15 cellular contexts compared by ENCODE assay signal in genomic region chr2:128302744-128303067, GRCh38. TPM values are rescaled to one million over a fixed set of nuclear protein-coding genes. Genes with fewer than 3 reads are reported as not detected.
A peak's percentile ranks its signal among the peaks of the same experiment; 100 is the strongest.
DNase-seq lines count a peak whose midpoint lies in the region; ATAC-seq and TF ChIP-seq lines count a peak whose summit lies in the region.
"Had no signal": no experiment of that assay in that cellular context is flagged by ENCODE, and none has a peak within 500 bp of the region (broad histone marks: within the 10 kb centered on the region; RNA-seq: fewer than 3 reads in every experiment).

No MANE protein-coding gene starts in this region.

- ATAC-seq in HG03457 (IDR thresholded peaks at IDR 0.05; ENCODE audit: unreplicated experiment), result no peak
- ATAC-seq: activated T-cell treated with anti-CD3 and anti-CD28 coated beads, Interleukin-2, amount 50 U/mL, for 4 hours had no signal

- no peak for DNase-seq in Peyer's patch
- DNase-seq in esophagus squamous epithelium (lab: John Stamatoyannopoulos, UW), result no peak
- DNase-seq in ovary, result peak in 1 of 5 donors; percentile 29
- DNase-seq in HUDEP-2 (lab: John Stamatoyannopoulos, UW; ENCODE audit: unreplicated experiment in 76 of 76), result no peak
- DNase-seq in mammary epithelial cell, result no peak
- no peak for DNase-seq in effector CD4-positive, alpha-beta T cell
- DNase-seq: activated CD4-positive, alpha-beta memory T cell treated with anti-CD3 and anti-CD28 coated beads for 36 hours; activated T-cell treated with anti-CD3 and anti-CD28 coated beads, Interleukin-2, amount 50 U/mL, for 4 hours; NCI-H2029; NCI-H446; SHP77 treated with DMSO at 0.1 percent for 48 hours; small intestine had no signal

- no peak overlapping the region for H2AFZ ChIP-seq in mammary epithelial cell (ENCODE audit: low read depth, low read length)

- intact Hi-C loops in esophagus squamous epithelium (cut with DNase I) (no loop called here), ovary (cut with DNase I) (loop anchor here in 1 of 4 donors (5.0 kb wide), 1 partner anchor 70 kb away; no protein-coding TSS in a partner anchor), mammary epithelial cell (cut with micrococcal nuclease) (loop anchor here (10.0 kb wide), 2 partner anchors 448 to 772 kb away; partner anchors contain the start of gene POLR2D)

- H3K4me3 ChIP-seq in BLaER1 treated with 17β-estradiol and CSF1 and Interleukin-3, amounts not matched to agents 10 nM and 100 nM, result no peak overlapping the region
- H3K4me3 ChIP-seq in Peyer's patch (no peak overlapping the region), esophagus squamous epithelium (no peak overlapping the region), ovary (no peak overlapping the region), mammary epithelial cell (replicated peaks in 1 of 3; ENCODE audit: insufficient read depth in 1 of 3, low read depth in 2 of 3, low read length in 3 of 3) (no peak overlapping the region)

- TF ChIP-seq POLR2A in Peyer's patch (IDR thresholded peaks at IDR 0.05) (no peak), esophagus squamous epithelium (IDR thresholded peaks at IDR 0.05) (no peak), ovary (IDR thresholded peaks at IDR 0.05) (no peak)

- peak overlapping the region; percentile 29 to 88 (median 77); a peak in 21 of 22 replicates for H3K4me2 ChIP-seq in BLaER1 treated with 17β-estradiol and CSF1 and Interleukin-3, amounts not matched to agents 10 nM and 100 nM
- H3K4me2 ChIP-seq in mammary epithelial cell (ENCODE audit: insufficient read depth, low read depth, low read length), result no peak overlapping the region

- BruUV-seq in mammary epithelial cell (replicated peaks; lab: Mats Ljungman, UMichigan), result no TSS peak

- dilution Hi-C loops in mammary epithelial cell (cut with HindIII; ENCODE audit: low sequenced_read_pairs), result no loop called here

- 79 to 85% methylated on average over 8 of the region's 8 CpGs for WGBS in esophagus squamous epithelium, 2 donors
- 50 to 66% (median 52%) methylated on average over 8 of the region's 8 CpGs for WGBS in ovary, 3 donors
- 72% methylated on average over 8 of the region's 8 CpGs for WGBS in mammary epithelial cell (ENCODE audit: low coverage, missing lambda C conversion rate)

- in situ Hi-C loops in mammary epithelial cell (cut with MboI; ENCODE audit: low sequenced_read_pairs in 2 of 2), result loop anchor here in 1 of 2 donors (25.0 kb wide), 2 partner anchors 115 to 435 kb away; no protein-coding TSS in a partner anchor

- CTCF ChIA-PET in mammary epithelial cell (lab: Charles Lee; ENCODE audit: low non-redundant PET), result no interaction called here

- H4K20me1 ChIP-seq in BLaER1 treated with 17β-estradiol and CSF1 and Interleukin-3, amounts not matched to agents 10 nM and 100 nM, result peaks cover 78 to 100% (median 91%) of the 10 kb centered on the region in 11 experiments
- no peaks in the 10 kb centered on the region for H4K20me1 ChIP-seq in mammary epithelial cell (ENCODE audit: insufficient read depth, low read length)

- H3K9ac ChIP-seq in BLaER1 treated with 17β-estradiol and CSF1 and Interleukin-3, amounts not matched to agents 10 nM and 100 nM, result peak overlapping the region in 2 of 11 experiments; percentile 37 to 51; a peak in 3 of 22 replicates
- H3K9ac ChIP-seq in mammary epithelial cell (ENCODE audit: insufficient read depth, low read length), result no peak overlapping the region

- peaks cover 0 to 14% (median 0%) of the 10 kb centered on the region in 11 experiments; a peak in 6 of 22 replicates for H3K9me3 ChIP-seq in BLaER1 treated with 17β-estradiol and CSF1 and Interleukin-3, amounts not matched to agents 10 nM and 100 nM (replicated peaks in 1 of 11)
- no peaks in the 10 kb centered on the region for H3K9me3 ChIP-seq in Peyer's patch
- H3K9me3 ChIP-seq in esophagus squamous epithelium, result no peaks in the 10 kb centered on the region
- H3K9me3 ChIP-seq in ovary, result no peaks in the 10 kb centered on the region
- H3K9me3 ChIP-seq in mammary epithelial cell (replicated peaks; ENCODE audit: insufficient read depth, low read length), result no peaks in the 10 kb centered on the region

- no peak for TF ChIP-seq EP300 in ovary (IDR thresholded peaks at IDR 0.05)

- H3K27me3 ChIP-seq in BLaER1 treated with 17β-estradiol and CSF1 and Interleukin-3, amounts not matched to agents 10 nM and 100 nM, result no peaks in the 10 kb centered on the region
- no peaks in the 10 kb centered on the region for H3K27me3 ChIP-seq in Peyer's patch
- H3K27me3 ChIP-seq in esophagus squamous epithelium, result no peaks in the 10 kb centered on the region
- no peaks in the 10 kb centered on the region for H3K27me3 ChIP-seq in ovary
- no peaks in the 10 kb centered on the region for H3K27me3 ChIP-seq in mammary epithelial cell (ENCODE audit: insufficient read depth, low read length)

- peaks cover 73% of the 10 kb centered on the region for H3K79me2 ChIP-seq in mammary epithelial cell (ENCODE audit: insufficient read depth, low read length)

- peaks cover 0 to 19% (median 0%) of the 10 kb centered on the region in 11 experiments; a peak in 8 of 22 replicates for H3K36me3 ChIP-seq in BLaER1 treated with 17β-estradiol and CSF1 and Interleukin-3, amounts not matched to agents 10 nM and 100 nM
- no peaks in the 10 kb centered on the region for H3K36me3 ChIP-seq in Peyer's patch
- H3K36me3 ChIP-seq in esophagus squamous epithelium, result peaks cover 0 to 8% (median 0%) of the 10 kb centered on the region in 3 donors
- H3K36me3 ChIP-seq in ovary, result no peaks in the 10 kb centered on the region
- no peaks in the 10 kb centered on the region for H3K36me3 ChIP-seq in mammary epithelial cell (ENCODE audit: insufficient read depth, low read length)

- H3K4me1 ChIP-seq in BLaER1 treated with 17β-estradiol and CSF1 and Interleukin-3, amounts not matched to agents 10 nM and 100 nM, result peaks cover 42 to 84% (median 76%) of the 10 kb centered on the region in 10 experiments
- peaks cover 0 to 43% (median 9%) of the 10 kb centered on the region in 4 donors for H3K4me1 ChIP-seq in Peyer's patch
- H3K4me1 ChIP-seq in esophagus squamous epithelium, result peaks cover 62 to 90% (median 73%) of the 10 kb centered on the region in 3 donors
- peaks cover 46% of the 10 kb centered on the region for H3K4me1 ChIP-seq in ovary (ENCODE audit: insufficient read depth)
- peaks cover 59% of the 10 kb centered on the region for H3K4me1 ChIP-seq in mammary epithelial cell (ENCODE audit: insufficient read depth, low read length)

- peak overlapping the region in 4 of 11 experiments; percentile 4 to 45 (median 35); a peak in 4 of 22 replicates for H3K27ac ChIP-seq in BLaER1 treated with 17β-estradiol and CSF1 and Interleukin-3, amounts not matched to agents 10 nM and 100 nM
- H3K27ac ChIP-seq in Peyer's patch, result peak overlapping the region in 3 of 4 donors; percentile 10 to 76 (median 72)
- H3K27ac ChIP-seq in esophagus squamous epithelium, result peak overlapping the region; percentile 12 to 97 (median 90)
- H3K27ac ChIP-seq in ovary, result peak overlapping the region; percentile 22 to 38
- H3K27ac ChIP-seq in mammary epithelial cell (ENCODE audit: insufficient read depth, low read depth, low read length), result no peak overlapping the region
- H3K27ac ChIP-seq: epithelial cell of prostate had no signal

- TF ChIP-seq CTCF in Peyer's patch (IDR thresholded peaks at IDR 0.05) (no peak), esophagus squamous epithelium (IDR thresholded peaks at IDR 0.05) (no peak), ovary (IDR thresholded peaks at IDR 0.05) (no peak), mammary epithelial cell (conservative IDR thresholded peaks at IDR 0.05 in 1 of 2, IDR thresholded peaks at IDR 0.05 in 1 of 2; ENCODE audit: extremely low read depth in 1 of 2, insufficient read depth in 1 of 2, low read depth in 1 of 2, low read length in 2 of 2) (no peak)

RNA-seq across cellular contexts. Expression of gene HS6ST1, which starts 16.0 kb away (rescaled TPM):
- total RNA-seq in Peyer's patch (10 to 100 TPM; 16.5 to 52.0 (median 40.2) TPM), esophagus squamous epithelium (10 to 100 TPM; 44.7 to 73.8 (median 56.8) TPM), ovary (10 to 100 TPM; 23.7 to 62.5 (median 48.0) TPM), mammary epithelial cell (10 to 100 TPM; 22.7 to 61.0 TPM)
- polyA plus RNA-seq in ovary (10 to 100 TPM; 12.9 to 45.3 TPM), mammary epithelial cell (13.2 TPM)
- polyA minus RNA-seq in mammary epithelial cell, result 11.2 TPM
